Comparison of ENCODE assay signal across 8 cellular contexts in genomic region chr22:31451709-31452571, GRCh38. TPM values are rescaled to one million over a fixed set of nuclear protein-coding genes. Genes with fewer than 3 reads are reported as not detected.
DNase-seq lines count a peak whose midpoint lies in the region; ATAC-seq, FAIRE-seq and TF ChIP-seq lines count a peak whose summit lies in the region.

No MANE protein-coding gene starts in this region.

- no peak overlapping the region for H3K27ac ChIP-seq in kidney (ENCODE audit: low read depth in 2 of 2, low read length in 2 of 2)

- no peaks in the 10 kb centered on the region for H3K9me3 ChIP-seq in kidney (ENCODE audit: control insufficient read depth in 1 of 2, low read length in 2 of 2)

- H3K27me3 Mint-ChIP-seq in activated naive CD4-positive, alpha-beta T cell treated with anti-CD3 and anti-CD28 coated beads, Interleukin-2, amount 10 ng/mL, durations not matched to agents 7 days and 5 days = no peaks in the 10 kb centered on the region
- H3K27me3 Mint-ChIP-seq in activated CD8-positive, alpha-beta T cell treated with anti-CD3 and anti-CD28 coated beads, Interleukin-2, amount 10 ng/mL, durations not matched to agents 7 days and 5 days (ENCODE audit: low read depth) = no peaks in the 10 kb centered on the region

- POLR2A ChIA-PET in activated CD8-positive, alpha-beta T cell treated with anti-CD3 and anti-CD28 coated beads, Interleukin-2, amount 10 ng/mL, durations not matched to agents 7 days and 5 days (lab: Charles Lee) = interaction anchor here (0.9 kb wide), 1 partner anchor 178 kb away, joined by 3 read pairs; no protein-coding TSS in a partner anchor

- H3K4me1 Mint-ChIP-seq in activated naive CD4-positive, alpha-beta T cell treated with anti-CD3 and anti-CD28 coated beads, Interleukin-2, amount 10 ng/mL, durations not matched to agents 7 days and 5 days = no peaks in the 10 kb centered on the region
- peaks cover 3% of the 10 kb centered on the region for H3K4me1 Mint-ChIP-seq in activated CD8-positive, alpha-beta T cell treated with anti-CD3 and anti-CD28 coated beads, Interleukin-2, amount 10 ng/mL, durations not matched to agents 7 days and 5 days (ENCODE audit: low read depth)

- H3K4me3 ChIP-seq in kidney (ENCODE audit: low read length in 2 of 2) = no peak overlapping the region

- H3K36me3 ChIP-seq in kidney (ENCODE audit: control insufficient read depth in 1 of 2, insufficient read depth in 2 of 2, low read length in 2 of 2) = peaks cover 18 to 27% of the 10 kb centered on the region in 2 donors

- no peak for DNase-seq in activated naive CD4-positive, alpha-beta T cell treated with anti-CD3 and anti-CD28 coated beads, Interleukin-2, amount 10 ng/mL, durations not matched to agents 7 days and 5 days
- no peak for DNase-seq in activated naive CD4-positive, alpha-beta T cell treated with Interleukin-2 at 50 U/mL for 16 hours
- peak; percentile 29 for DNase-seq in activated CD8-positive, alpha-beta T cell treated with anti-CD3 and anti-CD28 coated beads, Interleukin-2, amount 10 ng/mL, durations not matched to agents 7 days and 5 days
- DNase-seq in kidney = no peak
- DNase-seq in GOT3 (lab: John Stamatoyannopoulos, UW) = no peak
- DNase-seq in NCI-H226 = no peak
- no peak for DNase-seq in effector CD8-positive, alpha-beta T cell (lab: John Stamatoyannopoulos, UW)

- peak; percentile 23 for TF ChIP-seq CTCF in kidney (IDR thresholded peaks at IDR 0.05; ENCODE audit: borderline replicate concordance, extremely low read depth, insufficient read depth)

- H3K9ac ChIP-seq in kidney (ENCODE audit: low read length in 2 of 2) = no peak overlapping the region

- CTCF ChIA-PET in activated naive CD4-positive, alpha-beta T cell treated with anti-CD3 and anti-CD28 coated beads, Interleukin-2, amount 10 ng/mL, durations not matched to agents 7 days and 5 days (lab: Charles Lee) = interaction anchor here (0.7 to 2.3 kb wide), 17 partner anchors 9 to 518 kb away, joined by 3 to 20 read pairs (median 4); partner anchors contain the start of gene EIF4ENIF1
- CTCF ChIA-PET in activated CD8-positive, alpha-beta T cell treated with anti-CD3 and anti-CD28 coated beads, Interleukin-2, amount 10 ng/mL, durations not matched to agents 7 days and 5 days (lab: Charles Lee) = interaction anchor here (0.6 to 2.0 kb wide), 22 partner anchors 9 to 210 kb away, joined by 3 to 18 read pairs (median 5); partner anchors contain the start of gene PISD

- peak; percentile 38 for TF ChIP-seq RAD21 in Ishikawa (IDR thresholded peaks at IDR 0.05; ENCODE audit: low read depth)

- H3K4me1 ChIP-seq in kidney (ENCODE audit: control insufficient read depth in 1 of 2, insufficient read depth in 1 of 2, low read depth in 1 of 2, low read length in 2 of 2) = no peaks in the 10 kb centered on the region

- TF ChIP-seq EP300 in Ishikawa (IDR thresholded peaks at IDR 0.05; ENCODE audit: borderline replicate concordance) = no peak

- intact Hi-C loops in kidney (cut with DNase I) = no loop called here

- H3K36me3 Mint-ChIP-seq in activated naive CD4-positive, alpha-beta T cell treated with anti-CD3 and anti-CD28 coated beads, Interleukin-2, amount 10 ng/mL, durations not matched to agents 7 days and 5 days = peaks cover 22% of the 10 kb centered on the region
- peaks cover 40% of the 10 kb centered on the region for H3K36me3 Mint-ChIP-seq in activated CD8-positive, alpha-beta T cell treated with anti-CD3 and anti-CD28 coated beads, Interleukin-2, amount 10 ng/mL, durations not matched to agents 7 days and 5 days (ENCODE audit: low read depth)

- peak; percentile 76 for ATAC-seq in activated CD8-positive, alpha-beta T cell treated with anti-CD3 and anti-CD28 coated beads, Interleukin-2, amount 10 ng/mL, durations not matched to agents 7 days and 5 days

- peak overlapping the region; percentile 16 for H3K27ac Mint-ChIP-seq in activated naive CD4-positive, alpha-beta T cell treated with anti-CD3 and anti-CD28 coated beads, Interleukin-2, amount 10 ng/mL, durations not matched to agents 7 days and 5 days
- no peak overlapping the region for H3K27ac Mint-ChIP-seq in activated CD8-positive, alpha-beta T cell treated with anti-CD3 and anti-CD28 coated beads, Interleukin-2, amount 10 ng/mL, durations not matched to agents 7 days and 5 days

- H3K9me3 Mint-ChIP-seq in activated naive CD4-positive, alpha-beta T cell treated with anti-CD3 and anti-CD28 coated beads, Interleukin-2, amount 10 ng/mL, durations not matched to agents 7 days and 5 days = no peaks in the 10 kb centered on the region
- no peaks in the 10 kb centered on the region for H3K9me3 Mint-ChIP-seq in activated CD8-positive, alpha-beta T cell treated with anti-CD3 and anti-CD28 coated beads, Interleukin-2, amount 10 ng/mL, durations not matched to agents 7 days and 5 days (ENCODE audit: insufficient read depth)

- no peak overlapping the region for H3K4me3 Mint-ChIP-seq in activated naive CD4-positive, alpha-beta T cell treated with anti-CD3 and anti-CD28 coated beads, Interleukin-2, amount 10 ng/mL, durations not matched to agents 7 days and 5 days
- H3K4me3 Mint-ChIP-seq in activated CD8-positive, alpha-beta T cell treated with anti-CD3 and anti-CD28 coated beads, Interleukin-2, amount 10 ng/mL, durations not matched to agents 7 days and 5 days = no peak overlapping the region

- FAIRE-seq in kidney (lab: Jason Lieb, UNC) = no peak

TF ChIP-seq in Ishikawa, 13 proteins besides CTCF, POLR2A, EP300 and RAD21:
- TF ChIP-seq REST (IDR thresholded peaks at IDR 0.05; ENCODE audit: low read depth) (no peak), FOXM1 (IDR thresholded peaks at IDR 0.05; ENCODE audit: borderline replicate concordance, low read depth) (no peak), CEBPB (IDR thresholded peaks at IDR 0.05) (no peak), NFIC (IDR thresholded peaks at IDR 0.05) (no peak), YY1 (IDR thresholded peaks at IDR 0.05; ENCODE audit: low read depth) (no peak), TEAD4 (IDR thresholded peaks at IDR 0.05) (no peak), TCF12 (IDR thresholded peaks at IDR 0.05; ENCODE audit: low read depth) (no peak), EGR1 (IDR thresholded peaks at IDR 0.05) (no peak), TAF1 (IDR thresholded peaks at IDR 0.05; ENCODE audit: low read depth) (no peak), ZBTB7A (IDR thresholded peaks at IDR 0.05; ENCODE audit: low read depth) (no peak), CREB1 (IDR thresholded peaks at IDR 0.05; ENCODE audit: low read depth) (no peak)
- TF ChIP-seq, protein P1, sequence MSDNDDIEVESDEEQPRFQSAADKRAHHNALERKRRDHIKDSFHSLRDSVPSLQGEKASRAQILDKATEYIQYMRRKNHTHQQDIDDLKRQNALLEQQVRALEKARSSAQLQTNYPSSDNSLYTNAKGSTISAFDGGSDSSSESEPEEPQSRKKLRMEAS (IDR thresholded peaks at IDR 0.05) = no peak
- TF ChIP-seq, protein P2, sequence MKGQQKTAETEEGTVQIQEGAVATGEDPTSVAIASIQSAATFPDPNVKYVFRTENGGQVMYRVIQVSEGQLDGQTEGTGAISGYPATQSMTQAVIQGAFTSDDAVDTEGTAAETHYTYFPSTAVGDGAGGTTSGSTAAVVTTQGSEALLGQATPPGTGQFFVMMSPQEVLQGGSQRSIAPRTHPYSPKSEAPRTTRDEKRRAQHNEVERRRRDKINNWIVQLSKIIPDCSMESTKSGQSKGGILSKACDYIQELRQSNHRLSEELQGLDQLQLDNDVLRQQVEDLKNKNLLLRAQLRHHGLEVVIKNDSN (IDR thresholded peaks at IDR 0.05) = no peak

RNA-seq across cellular contexts. Expression of gene EIF4ENIF1, which starts 37.7 kb away (rescaled TPM):
- total RNA-seq in activated CD8-positive, alpha-beta T cell treated with anti-CD3 and anti-CD28 coated beads, Interleukin-2, amount 10 ng/mL, durations not matched to agents 7 days and 5 days = 10 to 100 TPM; 34.6 to 39.3 TPM
- 39.1 TPM for total RNA-seq in kidney
- 13.8 TPM for polyA plus RNA-seq in kidney (ENCODE audit: insufficient read depth, low read depth, low replicate concordance)

RNA-seq across cellular contexts. Expression of gene SFI1, which starts 44.4 kb away (rescaled TPM):
- 100 to 1,000 TPM; 136 to 141 TPM for total RNA-seq in activated CD8-positive, alpha-beta T cell treated with anti-CD3 and anti-CD28 coated beads, Interleukin-2, amount 10 ng/mL, durations not matched to agents 7 days and 5 days
- 48.2 TPM for total RNA-seq in kidney
- polyA plus RNA-seq in kidney (ENCODE audit: insufficient read depth, low read depth, low replicate concordance) = 11.4 TPM

RNA-seq across cellular contexts. Expression of gene DRG1, which starts 52.5 kb away (rescaled TPM):
- 10 to 100 TPM; 84.0 to 91.4 TPM for total RNA-seq in activated CD8-positive, alpha-beta T cell treated with anti-CD3 and anti-CD28 coated beads, Interleukin-2, amount 10 ng/mL, durations not matched to agents 7 days and 5 days
- 46.5 TPM for total RNA-seq in kidney
- polyA plus RNA-seq in kidney (ENCODE audit: insufficient read depth, low read depth, low replicate concordance) = 93.3 TPM
